11 cellular contexts compared by ENCODE assay signal in genomic region chr2:241270531-241270930, GRCh38. TPM values are rescaled to one million over a fixed set of nuclear protein-coding genes. Genes with fewer than 3 reads are reported as not detected.
A peak's percentile ranks its signal among the peaks of the same experiment; 100 is the strongest.
DNase-seq lines count a peak whose midpoint lies in the region; TF ChIP-seq lines count a peak whose summit lies in the region.
"Had no signal": no experiment of that assay in that cellular context is flagged by ENCODE, and none has a peak within 500 bp of the region (broad histone marks: within the 10 kb centered on the region; RNA-seq: fewer than 3 reads in every experiment).

No MANE protein-coding gene starts in this region.

- H3K9me3 Mint-ChIP-seq in nephron progenitor cell, result peaks cover 13% of the 10 kb centered on the region

- H3K9ac ChIP-seq in BLaER1 treated with 17β-estradiol and CSF1 and Interleukin-3, amounts not matched to agents 10 nM and 100 nM, result peak overlapping the region in 6 of 11 experiments; percentile 83 to 96 (median 86); a peak in 7 of 22 replicates
- peak overlapping the region; percentile 78; the same call in 1 of the 2 replicates for H3K9ac ChIP-seq in Karpas-422 (ENCODE audit: low read length)
- peak overlapping the region in 1 of 2 donors; percentile 61 for H3K9ac ChIP-seq in duodenal mucosa (ENCODE audit: low read depth in 1 of 2, low read length in 2 of 2)

- peaks cover 36 to 53% (median 42%) of the 10 kb centered on the region in 11 experiments for H3K36me3 ChIP-seq in BLaER1 treated with 17β-estradiol and CSF1 and Interleukin-3, amounts not matched to agents 10 nM and 100 nM
- H3K36me3 ChIP-seq in Karpas-422 (ENCODE audit: insufficient read depth, low read length) (no peaks in the 10 kb centered on the region; the same call in 1 of the 2 replicates), duodenal mucosa (ENCODE audit: control insufficient read depth in 1 of 2, insufficient read depth in 2 of 2, low read length in 2 of 2) (peaks cover 14 to 38% of the 10 kb centered on the region in 2 donors)

- no peak overlapping the region for H2AFZ ChIP-seq in Karpas-422 (ENCODE audit: low read length)

- no peak for DNase-seq in Karpas-422
- DNase-seq in nephron progenitor cell, result no peak
- DNase-seq in cerebellum (ENCODE audit: low spot score), result no peak
- no peak for DNase-seq in central memory CD4-positive, alpha-beta T cell
- DNase-seq in NCI-H1105 treated with DMSO at 0.1 percent for 48 hours (lab: John Stamatoyannopoulos, UW), result no peak
- DNase-seq in NCI-H1092 (lab: John Stamatoyannopoulos, UW), result no peak
- DNase-seq: amygdala, NCI-H2107 had no signal

- peak overlapping the region in 3 of 10 experiments; percentile 90 to 98 (median 97); a peak in 3 of 20 replicates for H3K4me3 ChIP-seq in BLaER1 treated with 17β-estradiol and CSF1 and Interleukin-3, amounts not matched to agents 10 nM and 100 nM
- no peak overlapping the region for H3K4me3 ChIP-seq in Karpas-422 (ENCODE audit: low read length)
- peak overlapping the region; percentile 83 to 87 for H3K4me3 ChIP-seq in duodenal mucosa (ENCODE audit: low read depth in 1 of 2, low read length in 2 of 2)

- peaks cover 0 to 44% (median 36%) of the 10 kb centered on the region in 11 experiments; a peak in 18 of 22 replicates for H3K27me3 ChIP-seq in BLaER1 treated with 17β-estradiol and CSF1 and Interleukin-3, amounts not matched to agents 10 nM and 100 nM
- H3K27me3 ChIP-seq in Karpas-422 (ENCODE audit: low read length), result no peaks in the 10 kb centered on the region
- no peaks in the 10 kb centered on the region for H3K27me3 ChIP-seq in duodenal mucosa (ENCODE audit: control insufficient read depth in 1 of 2, insufficient read depth in 2 of 2, low read length in 2 of 2)
- H3K27me3 ChIP-seq: thyroid gland had no signal

- peaks cover 32 to 49% (median 37%) of the 10 kb centered on the region in 10 experiments for H3K4me1 ChIP-seq in BLaER1 treated with 17β-estradiol and CSF1 and Interleukin-3, amounts not matched to agents 10 nM and 100 nM
- H3K4me1 ChIP-seq in Karpas-422 (ENCODE audit: low read length) (peaks cover 23% of the 10 kb centered on the region), duodenal mucosa (ENCODE audit: control insufficient read depth in 1 of 2, insufficient read depth in 2 of 2, low read length in 2 of 2) (peaks cover 25 to 28% of the 10 kb centered on the region in 2 donors)

- H3K4me1 Mint-ChIP-seq in nephron progenitor cell, result peaks cover 70% of the 10 kb centered on the region

- H3K27ac Mint-ChIP-seq in nephron progenitor cell, result no peak overlapping the region

- peak overlapping the region; percentile 68 to 96 (median 87) for H3K4me2 ChIP-seq in BLaER1 treated with 17β-estradiol and CSF1 and Interleukin-3, amounts not matched to agents 10 nM and 100 nM
- H3K4me2 ChIP-seq in Karpas-422 (ENCODE audit: low read depth, low read length, poor library complexity, severe bottlenecking), result peak overlapping the region; percentile 90

- no peaks in the 10 kb centered on the region for H3K9me2 ChIP-seq in Karpas-422 (replicated peaks; ENCODE audit: insufficient read depth, low read length)

- H4K20me1 ChIP-seq in BLaER1 treated with 17β-estradiol and CSF1 and Interleukin-3, amounts not matched to agents 10 nM and 100 nM, result peaks cover 73 to 96% (median 89%) of the 10 kb centered on the region in 11 experiments
- H4K20me1 ChIP-seq in Karpas-422 (ENCODE audit: insufficient read depth, low read depth, low read length), result peaks cover 63% of the 10 kb centered on the region

- peaks cover 83% of the 10 kb centered on the region for H3K79me2 ChIP-seq in Karpas-422 (ENCODE audit: low read length)

- H3K4me3 Mint-ChIP-seq in nephron progenitor cell, result peak overlapping the region; percentile 89

- H3K9me3 ChIP-seq in BLaER1 treated with 17β-estradiol and CSF1 and Interleukin-3, amounts not matched to agents 10 nM and 100 nM (replicated peaks in 1 of 11), result peaks cover 2 to 9% (median 4%) of the 10 kb centered on the region in 11 experiments
- H3K9me3 ChIP-seq in Karpas-422 (ENCODE audit: low read length) (no peaks in the 10 kb centered on the region), duodenal mucosa (ENCODE audit: control insufficient read depth in 1 of 2, low read length in 2 of 2) (no peaks in the 10 kb centered on the region)
- H3K9me3 ChIP-seq: thyroid gland had no signal

- H3K36me3 Mint-ChIP-seq in nephron progenitor cell (ENCODE audit: low read depth), result peaks cover 54% of the 10 kb centered on the region

- no peak overlapping the region for H3K27ac ChIP-seq in BLaER1 treated with 17β-estradiol and CSF1 and Interleukin-3, amounts not matched to agents 10 nM and 100 nM
- no peak overlapping the region for H3K27ac ChIP-seq in Karpas-422 (ENCODE audit: low read length)
- no peak overlapping the region for H3K27ac ChIP-seq in duodenal mucosa (ENCODE audit: low read depth, low read length)
- H3K27ac ChIP-seq: thyroid gland had no signal

- no peaks in the 10 kb centered on the region for H3K27me3 Mint-ChIP-seq in nephron progenitor cell (ENCODE audit: low read depth, poor library complexity)

- TF ChIP-seq CTCF in nephron progenitor cell (IDR thresholded peaks at IDR 0.05), result no peak

RNA-seq across cellular contexts. Expression of gene HDLBP, which starts 44.9 kb away (rescaled TPM):
- total RNA-seq in Karpas-422 (2014; rRNA removed; shearing (Covaris generic); ENCODE audit: low replicate concordance), result 141 and 167 TPM in 2 replicates
- total RNA-seq in cerebellum, result 183 TPM

RNA-seq across cellular contexts. Expression of gene SEPTIN2, which starts 45.2 kb away (rescaled TPM):
- 208 and 281 TPM in 2 replicates for total RNA-seq in Karpas-422 (2014; rRNA removed; shearing (Covaris generic); ENCODE audit: low replicate concordance)
- total RNA-seq in cerebellum, result 335 TPM
